Comparison of ENCODE assay signal across 37 cellular contexts in genomic region chr2:198490748-198491147, GRCh38.
"Had no signal": no experiment of that assay in that cellular context is flagged by ENCODE, and none has a peak within 500 bp of the region (broad histone marks: within the 10 kb centered on the region; RNA-seq: fewer than 3 reads in every experiment).

No MANE protein-coding gene starts in this region.

- H3K27ac Mint-ChIP-seq: activated naive CD4-positive, alpha-beta T cell treated with anti-CD3 and anti-CD28 coated beads for 36 hours; activated naive CD8-positive, alpha-beta T cell treated with anti-CD3 and anti-CD28 coated beads, Interleukin-2, amount 10 ng/mL, durations not matched to agents 7 days and 5 days; activated T-helper 1 cell treated with anti-CD3 and anti-CD28 coated beads, Interleukin-12 subunit alpha, Interleukin-12 subunit beta, Interleukin-2, Interleukin-4 antibody, amounts not matched to agents 30 ng/mL and 10 ng/mL and 1 ng/mL, durations not matched to agents 14 hours and 24 hours and 36 hours; dendritic cell treated with granulocyte-macrophage colony-stimulating factor and Interleukin-4, amounts not matched to agents 40 ng/mL and 50 ng/mL, for 4 days; immature natural killer cell; mesothelial cell of epicardium; naive thymus-derived CD8-positive, alpha-beta T cell; neural progenitor cell; stimulated activated memory B cell treated with anti-CD40 and anti-IgM and Interleukin-4, amounts not matched to agents 10 μg/mL and 1 μg/mL and 100 μg/mL, for 72 hours; stimulated activated naive CD8-positive, alpha-beta T cell treated with anti-CD3 and anti-CD28 coated beads, Interleukin-15, amount 100 ng/mL, for 72 hours; T-helper 17 cell had no signal

- H3K4me3 ChIP-seq: gastroesophageal sphincter, heart left ventricle, neural progenitor cell, psoas muscle, right atrium auricular region, smooth muscle cell, upper lobe of left lung, vagina had no signal

- H3K4me3 Mint-ChIP-seq: activated naive CD4-positive, alpha-beta T cell treated with anti-CD3 and anti-CD28 coated beads for 36 hours; activated naive CD8-positive, alpha-beta T cell treated with anti-CD3 and anti-CD28 coated beads, Interleukin-2, amount 10 ng/mL, durations not matched to agents 7 days and 5 days; activated T-helper 1 cell treated with anti-CD3 and anti-CD28 coated beads, Interleukin-12 subunit alpha, Interleukin-12 subunit beta, Interleukin-2, Interleukin-4 antibody, amounts not matched to agents 30 ng/mL and 10 ng/mL and 1 ng/mL, durations not matched to agents 14 hours and 24 hours and 36 hours; dendritic cell treated with granulocyte-macrophage colony-stimulating factor and Interleukin-4, amounts not matched to agents 40 ng/mL and 50 ng/mL, for 4 days; immature natural killer cell; mesothelial cell of epicardium; naive thymus-derived CD8-positive, alpha-beta T cell; neural progenitor cell; stimulated activated memory B cell treated with anti-CD40 and anti-IgM and Interleukin-4, amounts not matched to agents 10 μg/mL and 1 μg/mL and 100 μg/mL, for 72 hours; stimulated activated naive CD8-positive, alpha-beta T cell treated with anti-CD3 and anti-CD28 coated beads, Interleukin-15, amount 100 ng/mL, for 72 hours; T-helper 17 cell had no signal

- H3K4me1 Mint-ChIP-seq: activated naive CD8-positive, alpha-beta T cell treated with anti-CD3 and anti-CD28 coated beads, Interleukin-2, amount 10 ng/mL, durations not matched to agents 7 days and 5 days; immature natural killer cell; mesothelial cell of epicardium; naive thymus-derived CD8-positive, alpha-beta T cell; neural progenitor cell; stimulated activated memory B cell treated with anti-CD40 and anti-IgM and Interleukin-4, amounts not matched to agents 10 μg/mL and 1 μg/mL and 100 μg/mL, for 72 hours; stimulated activated naive CD8-positive, alpha-beta T cell treated with anti-CD3 and anti-CD28 coated beads, Interleukin-15, amount 100 ng/mL, for 72 hours; T-helper 17 cell had no signal

- FAIRE-seq: astrocyte, kidney had no signal

- H3K27me3 Mint-ChIP-seq: activated naive CD8-positive, alpha-beta T cell treated with anti-CD3 and anti-CD28 coated beads, Interleukin-2, amount 10 ng/mL, durations not matched to agents 7 days and 5 days; dendritic cell treated with granulocyte-macrophage colony-stimulating factor and Interleukin-4, amounts not matched to agents 40 ng/mL and 50 ng/mL, for 4 days; stimulated activated memory B cell treated with anti-CD40 and anti-IgM and Interleukin-4, amounts not matched to agents 10 μg/mL and 1 μg/mL and 100 μg/mL, for 72 hours; stimulated activated naive CD8-positive, alpha-beta T cell treated with anti-CD3 and anti-CD28 coated beads, Interleukin-15, amount 100 ng/mL, for 72 hours had no signal

- DNase-seq: activated CD4-positive, alpha-beta T cell treated with anti-CD3 and anti-CD28 coated beads for 48 hours; activated CD4-positive, alpha-beta T cell treated with anti-CD3 and anti-CD28 coated beads, Interleukin-2, amount 50 U/mL, for 48 hours; activated CD8-positive, alpha-beta memory T cell treated with anti-CD3 and anti-CD28 coated beads for 24 hours; activated effector memory CD4-positive, alpha-beta T cell treated with anti-CD3 and anti-CD28 coated beads, Interleukin-2, amount 50 U/mL, for 16 hours; activated naive CD4-positive, alpha-beta T cell treated with anti-CD3 and anti-CD28 coated beads for 36 hours; activated naive CD8-positive, alpha-beta T cell treated with anti-CD3 and anti-CD28 coated beads, Interleukin-2, amount 10 ng/mL, durations not matched to agents 7 days and 5 days; amniotic stem cell; central memory CD4-positive, alpha-beta T cell; effector CD4-positive, alpha-beta T cell; erythroblast; heart left ventricle; hypothalamus; immature natural killer cell; kidney; left ventricle myocardium superior; naive thymus-derived CD8-positive, alpha-beta T cell; occipital lobe; psoas muscle; stimulated activated CD4-positive, alpha-beta T cell treated with anti-CD3 and anti-CD28 coated beads, Interleukin-1b, Interleukin-23, amount 100 ng/mL, for 48 hours; stimulated activated CD4-positive, alpha-beta T cell treated with anti-CD3 and anti-CD28 coated beads, Interleukin-4, amount 100 ng/mL, for 4 hours; stimulated activated CD8-positive, alpha-beta memory T cell treated with anti-CD3 and anti-CD28 coated beads, Interleukin-4, amount 100 ng/mL, for 48 hours; stimulated activated naive CD8-positive, alpha-beta T cell treated with anti-CD3 and anti-CD28 coated beads, Interleukin-15, amount 100 ng/mL, for 72 hours; substantia nigra; T-helper 17 cell; T1000; upper lobe of left lung; WERI-Rb-1 had no signal

- H3K9me3 Mint-ChIP-seq: activated naive CD4-positive, alpha-beta T cell treated with anti-CD3 and anti-CD28 coated beads for 36 hours; activated naive CD8-positive, alpha-beta T cell treated with anti-CD3 and anti-CD28 coated beads, Interleukin-2, amount 10 ng/mL, durations not matched to agents 7 days and 5 days; activated T-helper 1 cell treated with anti-CD3 and anti-CD28 coated beads, Interleukin-12 subunit alpha, Interleukin-12 subunit beta, Interleukin-2, Interleukin-4 antibody, amounts not matched to agents 30 ng/mL and 10 ng/mL and 1 ng/mL, durations not matched to agents 14 hours and 24 hours and 36 hours; dendritic cell treated with granulocyte-macrophage colony-stimulating factor and Interleukin-4, amounts not matched to agents 40 ng/mL and 50 ng/mL, for 4 days; mesothelial cell of epicardium; naive thymus-derived CD8-positive, alpha-beta T cell; neural progenitor cell; stimulated activated memory B cell treated with anti-CD40 and anti-IgM and Interleukin-4, amounts not matched to agents 10 μg/mL and 1 μg/mL and 100 μg/mL, for 72 hours; stimulated activated naive CD8-positive, alpha-beta T cell treated with anti-CD3 and anti-CD28 coated beads, Interleukin-15, amount 100 ng/mL, for 72 hours had no signal

- H3K36me3 Mint-ChIP-seq: activated naive CD8-positive, alpha-beta T cell treated with anti-CD3 and anti-CD28 coated beads, Interleukin-2, amount 10 ng/mL, durations not matched to agents 7 days and 5 days; immature natural killer cell; mesothelial cell of epicardium; naive thymus-derived CD8-positive, alpha-beta T cell; neural progenitor cell; stimulated activated memory B cell treated with anti-CD40 and anti-IgM and Interleukin-4, amounts not matched to agents 10 μg/mL and 1 μg/mL and 100 μg/mL, for 72 hours had no signal
